Comparison of ENCODE assay signal across 8 cellular contexts in genomic region chr4:152534541-152535231, GRCh38. TPM values are rescaled to one million over a fixed set of nuclear protein-coding genes. Genes with fewer than 3 reads are reported as not detected.
DNase-seq lines count a peak whose midpoint lies in the region; ATAC-seq and TF ChIP-seq lines count a peak whose summit lies in the region.

No MANE protein-coding gene starts in this region.

- H3K36me3 Mint-ChIP-seq in activated CD8-positive, alpha-beta T cell treated with anti-CD3 and anti-CD28 coated beads for 36 hours (ENCODE audit: low read depth): peaks cover 40% of the 10 kb centered on the region
- peaks cover 9% of the 10 kb centered on the region for H3K36me3 Mint-ChIP-seq in endothelial cell (ENCODE audit: low read depth, unreplicated experiment)

- H3K4me1 ChIP-seq in DND-41 (ENCODE audit: insufficient read depth, low read length) (peaks cover 42% of the 10 kb centered on the region), MM.1S (ENCODE audit: low read length) (peaks cover 38% of the 10 kb centered on the region), mucosa of stomach (ENCODE audit: control insufficient read depth, insufficient read depth, low read length) (peaks cover 8% of the 10 kb centered on the region), stomach (peaks cover 17 to 71% (median 49%) of the 10 kb centered on the region in 4 donors)

- H3K9me3 ChIP-seq in DND-41 (ENCODE audit: insufficient read depth, low read length, severe bottlenecking): peaks cover 5% of the 10 kb centered on the region
- H3K9me3 ChIP-seq in MM.1S (replicated peaks; ENCODE audit: insufficient read depth, low read length): no peaks in the 10 kb centered on the region
- H3K9me3 ChIP-seq in mucosa of stomach (ENCODE audit: control insufficient read depth, low read length): no peaks in the 10 kb centered on the region
- peaks cover 0 to under 1% (median 0%) of the 10 kb centered on the region in 4 donors for H3K9me3 ChIP-seq in stomach

- no peak for TF ChIP-seq EP300 in stomach (IDR thresholded peaks at IDR 0.05)

- H3K9ac ChIP-seq in DND-41 (ENCODE audit: low read depth, low read length): peak overlapping the region; percentile 74
- H3K9ac ChIP-seq in MM.1S (ENCODE audit: low read length): peak overlapping the region; percentile 90
- peak overlapping the region; percentile 72 for H3K9ac ChIP-seq in mucosa of stomach (ENCODE audit: low read length)

- peak overlapping the region; percentile 90 for H3K4me3 Mint-ChIP-seq in activated CD8-positive, alpha-beta T cell treated with anti-CD3 and anti-CD28 coated beads for 36 hours
- H3K4me3 Mint-ChIP-seq in endothelial cell (ENCODE audit: unreplicated experiment): peak overlapping the region; percentile 95

- H3K4me3 ChIP-seq in DND-41 (ENCODE audit: low read depth in 1 of 2, low read length in 2 of 2) (peak overlapping the region; percentile 77 to 78), MM.1S (ENCODE audit: low read length) (peak overlapping the region; percentile 94), mucosa of stomach (ENCODE audit: low read length) (peak overlapping the region; percentile 40), stomach (peak overlapping the region; percentile 91 to 99 (median 98))

- H2AFZ ChIP-seq in DND-41 (ENCODE audit: low read depth, low read length) (peak overlapping the region; percentile 66), MM.1S (ENCODE audit: low read length) (0 out of 2 replicates have a peak overlapping the region, but pooled peaks have one; percentile 12)

- H3K27me3 Mint-ChIP-seq in activated CD8-positive, alpha-beta T cell treated with anti-CD3 and anti-CD28 coated beads for 36 hours: no peaks in the 10 kb centered on the region
- H3K27me3 Mint-ChIP-seq in endothelial cell (ENCODE audit: unreplicated experiment): peaks cover 15% of the 10 kb centered on the region

- H3K27ac ChIP-seq in DND-41 (ENCODE audit: low read length): peak overlapping the region; percentile 61; the same call in 1 of the 2 replicates
- peak overlapping the region; percentile 97; the same call in 1 of the 2 replicates for H3K27ac ChIP-seq in MM.1S (ENCODE audit: low read length)
- H3K27ac ChIP-seq in stomach: peak overlapping the region; percentile 96 to 98 (median 97)

- H3K9me2 ChIP-seq in MM.1S (replicated peaks; ENCODE audit: insufficient read depth, low read length): no peaks in the 10 kb centered on the region

- CTCF ChIA-PET in activated CD8-positive, alpha-beta T cell treated with anti-CD3 and anti-CD28 coated beads for 36 hours (lab: Charles Lee): interaction anchor here (0.8 to 1.2 kb wide), 4 partner anchors 9 to 34 kb away, joined by 3 to 8 read pairs (median 4); no protein-coding TSS in a partner anchor

- H3K4me2 ChIP-seq in DND-41 (ENCODE audit: insufficient read depth, low read length) (peak overlapping the region; percentile 76), MM.1S (ENCODE audit: low read depth, low read length) (peak overlapping the region; percentile 76)

- peak; percentile 63 for DNase-seq in DND-41
- peak; percentile 43 for DNase-seq in MM.1S
- peak; percentile 64 for DNase-seq in activated CD8-positive, alpha-beta T cell treated with anti-CD3 and anti-CD28 coated beads for 36 hours
- peak; percentile 62 for DNase-seq in endothelial cell (ENCODE audit: low spot score)
- peak; percentile 54 for DNase-seq in stomach
- DNase-seq in HPDE6-E6E7 (ENCODE audit: extremely low spot score): no peak
- DNase-seq in NCI-H1694 (lab: John Stamatoyannopoulos, UW): no peak

- TF ChIP-seq CTCF in DND-41 (IDR thresholded peaks at IDR 0.05; ENCODE audit: borderline replicate concordance, extremely low read depth, low read length, poor library complexity, severe bottlenecking): no peak
- no peak for TF ChIP-seq CTCF in MM.1S (IDR thresholded peaks at IDR 0.05; ENCODE audit: low read length)
- no peak for TF ChIP-seq CTCF in activated CD8-positive, alpha-beta T cell treated with anti-CD3 and anti-CD28 coated beads for 36 hours (IDR thresholded peaks at IDR 0.05)
- no peak for TF ChIP-seq CTCF in endothelial cell (IDR thresholded peaks at IDR 0.05; ENCODE audit: unreplicated experiment)
- TF ChIP-seq CTCF in stomach (IDR thresholded peaks at IDR 0.05): no peak

- no peak for TF ChIP-seq POLR2A in stomach (IDR thresholded peaks at IDR 0.05)

- H4K20me1 ChIP-seq in DND-41 (ENCODE audit: insufficient read depth, low read length): peaks cover 26% of the 10 kb centered on the region
- H4K20me1 ChIP-seq in MM.1S (ENCODE audit: insufficient read depth, low read length): no peaks in the 10 kb centered on the region

- peaks cover 94% of the 10 kb centered on the region for H3K79me2 ChIP-seq in DND-41 (ENCODE audit: insufficient read depth, low read length)
- peaks cover 96% of the 10 kb centered on the region for H3K79me2 ChIP-seq in MM.1S (ENCODE audit: low read length)

- H3K27me3 ChIP-seq in DND-41 (ENCODE audit: insufficient read depth, low read length, poor library complexity): no peaks in the 10 kb centered on the region
- no peaks in the 10 kb centered on the region for H3K27me3 ChIP-seq in MM.1S (replicated peaks; ENCODE audit: insufficient read depth, low read length)
- H3K27me3 ChIP-seq in mucosa of stomach (ENCODE audit: control insufficient read depth, insufficient read depth, low read length): no peaks in the 10 kb centered on the region
- H3K27me3 ChIP-seq in stomach: no peaks in the 10 kb centered on the region

- intact Hi-C loops in activated CD8-positive, alpha-beta T cell treated with anti-CD3 and anti-CD28 coated beads for 36 hours (cut with micrococcal nuclease): no loop called here
- intact Hi-C loops in stomach (cut with DNase I; ENCODE audit: low total_unique reads): no loop called here

- POLR2A ChIA-PET in activated CD8-positive, alpha-beta T cell treated with anti-CD3 and anti-CD28 coated beads for 36 hours (lab: Charles Lee): interaction anchor here (1.0 to 3.4 kb wide), 8 partner anchors 8 to 150 kb away, joined by 3 to 44 read pairs (median 5); partner anchors contain the start of gene TMEM154

- H3K4me1 Mint-ChIP-seq in activated CD8-positive, alpha-beta T cell treated with anti-CD3 and anti-CD28 coated beads for 36 hours (ENCODE audit: low read depth): peaks cover 59% of the 10 kb centered on the region
- peaks cover 36% of the 10 kb centered on the region for H3K4me1 Mint-ChIP-seq in endothelial cell (ENCODE audit: unreplicated experiment)

- H3F3A ChIP-seq in MM.1S (ENCODE audit: insufficient read depth, low read length): peaks cover 27% of the 10 kb centered on the region

- peak; percentile 30; the same call in 2 of the 3 replicates for ATAC-seq in DND-41 (ENCODE audit: insufficient read depth, low read depth)
- ATAC-seq in activated CD8-positive, alpha-beta T cell treated with anti-CD3 and anti-CD28 coated beads for 36 hours: no peak

- H3K36me3 ChIP-seq in DND-41 (ENCODE audit: insufficient read depth, low read length): peaks cover 28% of the 10 kb centered on the region
- H3K36me3 ChIP-seq in MM.1S (replicated peaks; ENCODE audit: insufficient read depth, low read length): no peaks in the 10 kb centered on the region
- H3K36me3 ChIP-seq in mucosa of stomach (ENCODE audit: control insufficient read depth, insufficient read depth, low read length): no peaks in the 10 kb centered on the region
- H3K36me3 ChIP-seq in stomach: peaks cover 0 to 16% (median 10%) of the 10 kb centered on the region in 4 donors

- WGBS in stomach, 5 donors: 0 to 2% (median 1%) methylated on average over 29 to 35 of the region's 35 CpGs

- H3K27ac Mint-ChIP-seq in activated CD8-positive, alpha-beta T cell treated with anti-CD3 and anti-CD28 coated beads for 36 hours: peak overlapping the region; percentile 87
- peak overlapping the region; percentile 78 for H3K27ac Mint-ChIP-seq in endothelial cell (ENCODE audit: unreplicated experiment)

- H3K9me3 Mint-ChIP-seq in activated CD8-positive, alpha-beta T cell treated with anti-CD3 and anti-CD28 coated beads for 36 hours: no peaks in the 10 kb centered on the region
- peaks cover 4% of the 10 kb centered on the region for H3K9me3 Mint-ChIP-seq in endothelial cell (ENCODE audit: unreplicated experiment)

RNA-seq across cellular contexts. Expression of gene FBXW7, which starts 1.2 kb away (rescaled TPM):
- 10 to 100 TPM; 32.6 to 35.1 TPM for total RNA-seq in activated CD8-positive, alpha-beta T cell treated with anti-CD3 and anti-CD28 coated beads for 36 hours
- 44.7 TPM for total RNA-seq in endothelial cell (ENCODE audit: unreplicated experiment)
- 100 to 1,000 TPM in 2 of 5 donors, 10 to 100 TPM in 3; 15.1 to 119 (median 64.8) TPM for total RNA-seq in stomach
- 10 to 100 TPM in 1 of 3 donors, 1 to 10 TPM in 2; 8.7 to 27.5 (median 9.0) TPM for polyA plus RNA-seq in stomach

Comparison
In these comparisons a context has a peak if more than half of its experiments do, and no peak if none do; other contexts are left out.
1. DNase-seq: peak in DND-41 (single experiment), MM.1S (single experiment), activated CD8-positive, alpha-beta T cell treated with anti-CD3 and anti-CD28 coated beads for 36 hours (single experiment), endothelial cell (single experiment) and stomach (single experiment); none in HPDE6-E6E7 (single experiment) and NCI-H1694 (single experiment).
2. H3K4me3 ChIP-seq: peak in every context shown above with its lines; median percentile 98 in stomach; 94 in MM.1S; 78 in DND-41; 40 in mucosa of stomach.
3. Peak in every context shown above with its lines, with median percentiles within 50 percentile points of each other: H3K27ac ChIP-seq and H3K9ac ChIP-seq.